8 cellular contexts compared by ENCODE assay signal in the genomic region with DNA sequence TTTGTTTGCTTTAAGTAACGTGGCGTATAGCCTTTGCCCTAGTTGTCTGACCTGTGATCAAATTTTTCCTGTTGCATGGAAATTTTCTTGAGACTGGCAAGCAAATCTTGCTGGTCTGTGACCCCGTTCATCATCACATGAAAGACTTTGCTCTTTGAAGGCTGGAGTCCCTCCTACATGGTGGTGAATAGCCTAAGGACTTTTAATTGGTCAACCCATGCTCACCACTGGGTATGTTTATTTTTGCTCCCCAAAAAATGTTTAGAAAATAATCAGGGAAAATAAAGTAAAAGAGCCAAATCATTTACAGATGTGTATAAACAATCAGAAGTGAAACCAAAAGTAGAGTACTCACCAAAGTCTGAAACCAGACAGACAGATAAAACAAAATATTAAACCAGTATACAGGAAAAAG.
DNase-seq lines count a peak whose midpoint lies in the region; ATAC-seq and TF ChIP-seq lines count a peak whose summit lies in the region.

No MANE protein-coding gene starts in this region.

- peak overlapping the region; percentile 5 for H3K27ac Mint-ChIP-seq in activated CD4-positive, alpha-beta T cell treated with anti-CD3 and anti-CD28 coated beads, Interleukin-2, amount 10 ng/mL, durations not matched to agents 24 days and 14 days
- H3K27ac Mint-ChIP-seq in H9 = no peak overlapping the region

- H3K9me3 Mint-ChIP-seq in activated CD4-positive, alpha-beta T cell treated with anti-CD3 and anti-CD28 coated beads, Interleukin-2, amount 10 ng/mL, durations not matched to agents 24 days and 14 days = peaks cover 3% of the 10 kb centered on the region
- H3K9me3 Mint-ChIP-seq in H9 = peaks cover 17 to 19% of the 10 kb centered on the region in 2 experiments

- H3K79me2 ChIP-seq in H9 (ENCODE audit: insufficient read depth, low read length) = no peaks in the 10 kb centered on the region

- no peak overlapping the region for H2AFZ ChIP-seq in H9 (ENCODE audit: low read length)

- no peaks in the 10 kb centered on the region for H4K20me1 ChIP-seq in H9 (ENCODE audit: control insufficient read depth, insufficient read depth, insufficient read length)

- no peaks in the 10 kb centered on the region for H3K27me3 ChIP-seq in H9 (ENCODE audit: insufficient read depth, low read length)

- no peak overlapping the region for H3K14ac ChIP-seq in H9 (ENCODE audit: insufficient read depth, low read length)

- H3K9me3 ChIP-seq in H9 (ENCODE audit: control insufficient read depth, low read depth, low read length) = peaks cover 8% of the 10 kb centered on the region

- H3K4me1 Mint-ChIP-seq in activated CD4-positive, alpha-beta T cell treated with anti-CD3 and anti-CD28 coated beads, Interleukin-2, amount 10 ng/mL, durations not matched to agents 24 days and 14 days = peaks cover 6% of the 10 kb centered on the region
- H3K4me1 Mint-ChIP-seq in H9 = peaks cover 12 to 16% of the 10 kb centered on the region in 2 experiments

- no peaks in the 10 kb centered on the region for H3K36me3 Mint-ChIP-seq in activated CD4-positive, alpha-beta T cell treated with anti-CD3 and anti-CD28 coated beads, Interleukin-2, amount 10 ng/mL, durations not matched to agents 24 days and 14 days (ENCODE audit: low read depth)
- H3K36me3 Mint-ChIP-seq in H9 (ENCODE audit: insufficient read depth in 1 of 3, low read depth in 3 of 3) = peaks cover 6 to 18% (median 14%) of the 10 kb centered on the region in 3 experiments

- intact Hi-C loops in activated CD4-positive, alpha-beta T cell treated with anti-CD3 and anti-CD28 coated beads, Interleukin-2, amount 10 ng/mL, durations not matched to agents 24 days and 14 days (cut with micrococcal nuclease) = no loop called here
- intact Hi-C loops in sciatic nerve (cut with DNase I) = no loop called here

- H2BK5ac ChIP-seq in H9 (ENCODE audit: insufficient read length, low read length) = no peak overlapping the region

- H2BK120ac ChIP-seq in H9 (ENCODE audit: low read depth, low read length, poor library complexity, severe bottlenecking) = no peak overlapping the region

- ATAC-seq in HG03095 (IDR thresholded peaks at IDR 0.05; ENCODE audit: unreplicated experiment) = peak; percentile 76
- ATAC-seq in sciatic nerve = peak; percentile 68

- H2BK15ac ChIP-seq in H9 (ENCODE audit: low read depth, low read length) = no peak overlapping the region

- no peak overlapping the region for H3K27ac ChIP-seq in H9 (ENCODE audit: insufficient read length, low read depth, low read length)

- no peak overlapping the region for H3K4ac ChIP-seq in H9 (ENCODE audit: low read depth, low read length)

- no peaks in the 10 kb centered on the region for H3K23me2 ChIP-seq in H9 (ENCODE audit: insufficient read length, low read depth, low read length, poor library complexity, severe bottlenecking)

- H3K9ac ChIP-seq in H9 (ENCODE audit: extremely low read depth, insufficient read length, low read length) = no peak overlapping the region

- H2AK5ac ChIP-seq in H9 (ENCODE audit: insufficient read length, low read length) = no peak overlapping the region

- TF ChIP-seq CTCF in astrocyte of the spinal cord (IDR thresholded peaks at IDR 0.05; ENCODE audit: low read depth, low read length) (no peak), H9 (conservative IDR thresholded peaks at IDR 0.05) (no peak)

- H4K8ac ChIP-seq in H9 (replicated peaks; ENCODE audit: insufficient read length, low read depth, low read length) = no peak overlapping the region

- no peaks in the 10 kb centered on the region for H3K27me3 Mint-ChIP-seq in activated CD4-positive, alpha-beta T cell treated with anti-CD3 and anti-CD28 coated beads, Interleukin-2, amount 10 ng/mL, durations not matched to agents 24 days and 14 days
- no peaks in the 10 kb centered on the region for H3K27me3 Mint-ChIP-seq in H9 (ENCODE audit: low read depth)

- no peak overlapping the region for H3K23ac ChIP-seq in H9 (ENCODE audit: insufficient read length, low read depth, low read length)

- no peak overlapping the region for H4K91ac ChIP-seq in H9 (ENCODE audit: insufficient read length, low read depth, low read length)

- H3K18ac ChIP-seq in H9 (ENCODE audit: insufficient read length, low read depth, low read length) = no peak overlapping the region

- H4K5ac ChIP-seq in H9 (ENCODE audit: insufficient read length, low read depth, low read length) = no peak overlapping the region

- no peak for DNase-seq in activated CD4-positive, alpha-beta T cell treated with anti-CD3 and anti-CD28 coated beads, Interleukin-2, amount 10 ng/mL, durations not matched to agents 24 days and 14 days
- DNase-seq in activated CD4-positive, alpha-beta T cell treated with anti-CD3 and anti-CD28 coated beads, Interleukin-2, amount 50 U/mL, for 4 hours = no peak
- DNase-seq in astrocyte of the spinal cord (ENCODE audit: low read depth, low spot score) (peak; percentile 52), sciatic nerve (ENCODE audit: low spot score) (no peak), H9 (no peak), Ammon's horn (ENCODE audit: low spot score) (no peak), NCI-H748 treated with DMSO at 0.1 percent for 48 hours (lab: John Stamatoyannopoulos, UW) (no peak)

- in situ Hi-C loops in astrocyte of the spinal cord (cut with HindIII; ENCODE audit: low sequenced_read_pairs) = no loop called here

- H2BK12ac ChIP-seq in H9 (ENCODE audit: insufficient read length, low read depth, low read length) = no peak overlapping the region

- no peaks in the 10 kb centered on the region for H3K79me1 ChIP-seq in H9 (ENCODE audit: insufficient read depth, low read depth, low read length, poor library complexity, severe bottlenecking)

- H3K4me2 ChIP-seq in H9 (ENCODE audit: insufficient read depth, insufficient read length, low read length) = no peak overlapping the region

- H3T11ph ChIP-seq in H9 (ENCODE audit: low read length) = no peak overlapping the region

- H3K4me3 Mint-ChIP-seq in activated CD4-positive, alpha-beta T cell treated with anti-CD3 and anti-CD28 coated beads, Interleukin-2, amount 10 ng/mL, durations not matched to agents 24 days and 14 days = peak overlapping the region; percentile 47
- H3K4me3 Mint-ChIP-seq in H9 = no peak overlapping the region

- no peaks in the 10 kb centered on the region; the same call in 1 of the 2 replicates for H3K4me1 ChIP-seq in H9 (ENCODE audit: insufficient read depth, low read length)

- peak overlapping the region; percentile 4 for H3K4me3 ChIP-seq in astrocyte of the spinal cord (ENCODE audit: low read depth, low read length)

- WGBS in H9 (ENCODE audit: extremely low coverage, insufficient read length, low lambda C conversion rate) = no CpG with 5 or more reads among the region's 3 CpGs

- H3K56ac ChIP-seq in H9 (ENCODE audit: insufficient read length, low read depth, low read length) = no peak overlapping the region

- no peak overlapping the region for H2BK20ac ChIP-seq in H9 (ENCODE audit: low read depth, low read length, poor library complexity, severe bottlenecking)
